Comparison of ENCODE assay signal across 26 cellular contexts in genomic region chr1:5311634-5312298, GRCh38.
A peak's percentile ranks its signal among the peaks of the same experiment; 100 is the strongest.
DNase-seq lines count a peak whose midpoint lies in the region; TF ChIP-seq lines count a peak whose summit lies in the region.
"Had no signal": no experiment of that assay in that cellular context is flagged by ENCODE, and none has a peak within 500 bp of the region (broad histone marks: within the 10 kb centered on the region; RNA-seq: fewer than 3 reads in every experiment).

No MANE protein-coding gene starts in this region.

- H3K9me3 Mint-ChIP-seq in brain (peaks cover 0 to 1% (median 0%) of the 10 kb centered on the region in 5 experiments), neural progenitor cell (no peaks in the 10 kb centered on the region)
- H3K9me3 Mint-ChIP-seq: activated CD4-positive, alpha-beta memory T cell treated with anti-CD3 and anti-CD28 coated beads, Interleukin-2, amount 10 ng/mL, durations not matched to agents 7 days and 5 days; activated naive CD4-positive, alpha-beta T cell treated with anti-CD3 and anti-CD28 coated beads, Interleukin-2, amount 10 ng/mL, durations not matched to agents 7 days and 5 days; activated T-helper 1 cell treated with anti-CD3 and anti-CD28 coated beads, Interleukin-12 subunit alpha, Interleukin-12 subunit beta, Interleukin-2, Interleukin-4 antibody, amounts not matched to agents 30 ng/mL and 10 ng/mL and 1 ng/mL, durations not matched to agents 14 hours and 24 hours and 36 hours had no signal

- no peaks in the 10 kb centered on the region for H3K36me3 Mint-ChIP-seq in brain
- no peaks in the 10 kb centered on the region for H3K36me3 Mint-ChIP-seq in neural progenitor cell
- H3K36me3 Mint-ChIP-seq: activated naive CD4-positive, alpha-beta T cell treated with anti-CD3 and anti-CD28 coated beads, Interleukin-2, amount 10 ng/mL, durations not matched to agents 7 days and 5 days had no signal

- no peaks in the 10 kb centered on the region for H3K9me2 ChIP-seq in hepatocyte (replicated peaks; ENCODE audit: insufficient read depth)

- H3K4me2 ChIP-seq in neural progenitor cell, result peak overlapping the region; percentile 56
- H3K4me2 ChIP-seq in hepatocyte, result no peak overlapping the region
- H3K4me2 ChIP-seq: smooth muscle cell had no signal

- peaks cover 8% of the 10 kb centered on the region for H4K20me1 ChIP-seq in neural progenitor cell (ENCODE audit: low read depth)
- no peaks in the 10 kb centered on the region for H4K20me1 ChIP-seq in hepatocyte (ENCODE audit: insufficient read depth, poor library complexity, severe bottlenecking)

- TF ChIP-seq CTCF in brain (conservative IDR thresholded peaks at IDR 0.05) (no peak), neural progenitor cell (IDR thresholded peaks at IDR 0.05) (no peak), hepatocyte (IDR thresholded peaks at IDR 0.05; ENCODE audit: poor library complexity) (no peak)

- H3K4me3 Mint-ChIP-seq in brain, result peak overlapping the region in 2 of 5 experiments; percentile 12 to 53
- peak overlapping the region; percentile 33 for H3K4me3 Mint-ChIP-seq in neural progenitor cell
- H3K4me3 Mint-ChIP-seq: activated CD4-positive, alpha-beta memory T cell treated with anti-CD3 and anti-CD28 coated beads, Interleukin-2, amount 10 ng/mL, durations not matched to agents 7 days and 5 days; activated naive CD4-positive, alpha-beta T cell treated with anti-CD3 and anti-CD28 coated beads, Interleukin-2, amount 10 ng/mL, durations not matched to agents 7 days and 5 days; activated T-helper 1 cell treated with anti-CD3 and anti-CD28 coated beads, Interleukin-12 subunit alpha, Interleukin-12 subunit beta, Interleukin-2, Interleukin-4 antibody, amounts not matched to agents 30 ng/mL and 10 ng/mL and 1 ng/mL, durations not matched to agents 14 hours and 24 hours and 36 hours; HFFc6 had no signal

- peaks cover 30% of the 10 kb centered on the region for H3K4me1 ChIP-seq in neural progenitor cell
- H3K4me1 ChIP-seq in hepatocyte (ENCODE audit: insufficient read depth), result no peaks in the 10 kb centered on the region
- H3K4me1 ChIP-seq: body of pancreas, Caco-2, gastrocnemius medialis, suprapubic skin had no signal

- WGBS in hepatocyte (ENCODE audit: low lambda C conversion rate, missing lambda C conversion rate), result 66% methylated on average over 11 of the region's 11 CpGs

- H3K27me3 Mint-ChIP-seq in brain (peaks cover 6% of the 10 kb centered on the region), neural progenitor cell (ENCODE audit: insufficient read depth, low read depth) (peaks cover 42% of the 10 kb centered on the region)
- H3K27me3 Mint-ChIP-seq: activated CD4-positive, alpha-beta memory T cell treated with anti-CD3 and anti-CD28 coated beads, Interleukin-2, amount 10 ng/mL, durations not matched to agents 7 days and 5 days had no signal

- H3K27ac Mint-ChIP-seq in brain (peak overlapping the region in 3 of 5 experiments; percentile 32 to 92 (median 75)), neural progenitor cell (no peak overlapping the region)
- H3K27ac Mint-ChIP-seq: activated CD4-positive, alpha-beta memory T cell treated with anti-CD3 and anti-CD28 coated beads, Interleukin-2, amount 10 ng/mL, durations not matched to agents 7 days and 5 days; activated naive CD4-positive, alpha-beta T cell treated with anti-CD3 and anti-CD28 coated beads, Interleukin-2, amount 10 ng/mL, durations not matched to agents 7 days and 5 days; activated T-helper 1 cell treated with anti-CD3 and anti-CD28 coated beads, Interleukin-12 subunit alpha, Interleukin-12 subunit beta, Interleukin-2, Interleukin-4 antibody, amounts not matched to agents 30 ng/mL and 10 ng/mL and 1 ng/mL, durations not matched to agents 14 hours and 24 hours and 36 hours; HFFc6 had no signal

- peaks cover 27% of the 10 kb centered on the region for H3F3A ChIP-seq in neural progenitor cell (ENCODE audit: low read depth)

- H3K4me1 Mint-ChIP-seq in brain, result peaks cover 26% of the 10 kb centered on the region
- H3K4me1 Mint-ChIP-seq in neural progenitor cell, result peaks cover 29% of the 10 kb centered on the region
- H3K4me1 Mint-ChIP-seq: activated CD4-positive, alpha-beta memory T cell treated with anti-CD3 and anti-CD28 coated beads, Interleukin-2, amount 10 ng/mL, durations not matched to agents 7 days and 5 days had no signal

- H3K9me3 ChIP-seq in neural progenitor cell (ENCODE audit: low read depth) (no peaks in the 10 kb centered on the region), hepatocyte (ENCODE audit: low read depth) (no peaks in the 10 kb centered on the region)
- H3K9me3 ChIP-seq: body of pancreas, Caco-2, gastrocnemius medialis, suprapubic skin had no signal

- H2AFZ ChIP-seq in neural progenitor cell (replicated peaks) (no peak overlapping the region), hepatocyte (no peak overlapping the region)

- H3K27me3 ChIP-seq in neural progenitor cell (peaks cover 16% of the 10 kb centered on the region), hepatocyte (no peaks in the 10 kb centered on the region)
- H3K27me3 ChIP-seq: body of pancreas, gastrocnemius medialis had no signal

- no peak overlapping the region for H3K9ac ChIP-seq in neural progenitor cell

- H3K79me2 ChIP-seq in neural progenitor cell (ENCODE audit: low read depth) (no peaks in the 10 kb centered on the region), hepatocyte (no peaks in the 10 kb centered on the region)

- H3K27ac ChIP-seq in neural progenitor cell, result peak overlapping the region; percentile 71
- no peak overlapping the region for H3K27ac ChIP-seq in hepatocyte
- H3K27ac ChIP-seq: 22Rv1, body of pancreas, C4-2B, dorsolateral prefrontal cortex, gastrocnemius medialis, suprapubic skin had no signal

- H3K36me3 ChIP-seq in neural progenitor cell, result no peaks in the 10 kb centered on the region
- no peaks in the 10 kb centered on the region for H3K36me3 ChIP-seq in hepatocyte (replicated peaks; ENCODE audit: insufficient read depth, low read depth)
- H3K36me3 ChIP-seq: gastrocnemius medialis, suprapubic skin had no signal

- DNase-seq in NCI-H1417 (lab: John Stamatoyannopoulos, UW), result peak; percentile 69 to 96 (median 75)
- DNase-seq in NCI-H1417 treated with DMSO at 0.1 percent for 48 hours (lab: John Stamatoyannopoulos, UW), result no peak
- DNase-seq in NCI-H345 (lab: John Stamatoyannopoulos, UW), result peak; percentile 85
- DNase-seq in neural progenitor cell (ENCODE audit: low spot score), result peak; percentile 91
- no peak for DNase-seq in SKM-1 treated with dmso at 0.1 percent for 144 hours (lab: John Stamatoyannopoulos, UW; ENCODE audit: unreplicated experiment)
- DNase-seq in hepatocyte (ENCODE audit: low spot score), result no peak
- DNase-seq in activated naive CD4-positive, alpha-beta T cell treated with Interleukin-2 at 50 U/mL for 16 hours, result no peak
- DNase-seq: activated CD4-positive, alpha-beta memory T cell treated with anti-CD3 and anti-CD28 coated beads, Interleukin-2, amount 10 ng/mL, durations not matched to agents 7 days and 5 days; activated CD8-positive, alpha-beta memory T cell treated with anti-CD3 and anti-CD28 coated beads, Interleukin-2, amount 50 U/mL, for 48 hours; activated naive CD4-positive, alpha-beta T cell treated with anti-CD3 and anti-CD28 coated beads, Interleukin-2, amount 10 ng/mL, durations not matched to agents 7 days and 5 days; body of pancreas; Caco-2; dorsolateral prefrontal cortex; gastrocnemius medialis; HFFc6; IMR-90; MV-4-11; posterior cingulate gyrus; right cardiac atrium; stimulated activated naive CD4-positive, alpha-beta T cell treated with Interleukin-2 at 50 U/mL for 16 hours had no signal

- H3K4me3 ChIP-seq in neural progenitor cell (no peak overlapping the region), hepatocyte (no peak overlapping the region)
- H3K4me3 ChIP-seq: body of pancreas, dorsolateral prefrontal cortex, gastrocnemius medialis, smooth muscle cell, suprapubic skin had no signal

Comparison
In these comparisons a context has a peak if more than half of its experiments do, and no peak if none do; other contexts are left out.
1. DNase-seq: peak in NCI-H1417 (3 of 3), NCI-H345 (single experiment) and neural progenitor cell (single experiment); none in NCI-H1417 treated with DMSO at 0.1 percent for 48 hours (single experiment), SKM-1 treated with dmso at 0.1 percent for 144 hours (single experiment), hepatocyte (single experiment) and activated naive CD4-positive, alpha-beta T cell treated with Interleukin-2 at 50 U/mL for 16 hours (single experiment).